ENCODE assay signal across 8 cellular contexts in genomic region chr11:64358907-64359711, GRCh38. TPM values are rescaled to one million over a fixed set of nuclear protein-coding genes. Genes with fewer than 3 reads are reported as not detected.
A peak's percentile ranks its signal among the peaks of the same experiment; 100 is the strongest.
DNase-seq lines count a peak whose midpoint lies in the region; ATAC-seq and TF ChIP-seq lines count a peak whose summit lies in the region.

TSS of gene RPS6KA4 (plus strand) at chr11:64359162. CDS start at chr11:64359236, 74 bp downstream.

- peak within 1 kb of the TSS; percentile 89 for H2BK5ac ChIP-seq in trophoblast cell (ENCODE audit: low read depth, low read length, poor library complexity)

- in situ Hi-C loops in SK-MEL-5 (cut with HindIII; ENCODE audit: low pct_unique_long_range_greater_than_20kb, low sequenced_read_pairs), result no loop called here

- WGBS in trophoblast cell (ENCODE audit: extremely low coverage, insufficient coverage, insufficient read length), result no CpG with 5 or more reads among the region's 70 CpGs

- peak; percentile 58 for ATAC-seq in HG03342 (IDR thresholded peaks at IDR 0.05; ENCODE audit: unreplicated experiment)

- H3K4me1 ChIP-seq in right atrium auricular region, result peaks cover 0 to 57% of the 10 kb centered on the region in 2 donors
- H3K4me1 ChIP-seq in trophoblast cell (ENCODE audit: control insufficient read depth in 1 of 2, insufficient read depth in 2 of 2, low read length in 2 of 2), result peaks cover 37 to 41% of the 10 kb centered on the region in 2 experiments

- peak within 1 kb of the TSS; percentile 89 for H3K18ac ChIP-seq in trophoblast cell (ENCODE audit: low read length)

- H3K4ac ChIP-seq in trophoblast cell (ENCODE audit: low read depth, low read length), result peak within 1 kb of the TSS; percentile 96

- peak within 1 kb of the TSS; percentile 92 for H4K8ac ChIP-seq in trophoblast cell (ENCODE audit: low read depth, low read length)

- peak within 1 kb of the TSS; percentile 90 for H4K12ac ChIP-seq in trophoblast cell (ENCODE audit: low read depth, low read length)

- H2BK12ac ChIP-seq in trophoblast cell (ENCODE audit: low read length), result peak within 1 kb of the TSS; percentile 31

- H3K14ac ChIP-seq in trophoblast cell (ENCODE audit: low read length), result peak within 1 kb of the TSS; percentile 99

- DNase-seq in NOMO-1 (lab: John Stamatoyannopoulos, UW; ENCODE audit: unreplicated experiment in 2 of 2) (peak; percentile 34 to 54), NOMO-1 treated with dmso at 0.1 percent for 144 hours (lab: John Stamatoyannopoulos, UW; ENCODE audit: unreplicated experiment) (no peak), SK-MEL-5 (ENCODE audit: low read depth, low spot score) (peak; percentile 59), astrocyte of the hippocampus (ENCODE audit: low read depth, low spot score) (peak; percentile 90), right atrium auricular region (ENCODE audit: low spot score) (no peak), trophoblast cell (peak; percentile 88 to 91), NCI-H187 (lab: John Stamatoyannopoulos, UW) (no peak)

- no peak within 1 kb of the TSS for H3K23ac ChIP-seq in trophoblast cell (ENCODE audit: low read length)

- H3K9ac ChIP-seq in trophoblast cell (ENCODE audit: low read length), result peak within 1 kb of the TSS; percentile 96

- no peaks in the 10 kb centered on the region for H3K27me3 ChIP-seq in right atrium auricular region
- no peaks in the 10 kb centered on the region for H3K27me3 ChIP-seq in trophoblast cell (ENCODE audit: insufficient read depth, low read length)

- peak within 1 kb of the TSS; percentile 98 for H4K91ac ChIP-seq in trophoblast cell (ENCODE audit: low read depth, low read length)

- peaks cover 11% of the 10 kb centered on the region for H3K79me2 ChIP-seq in trophoblast cell (ENCODE audit: control insufficient read depth, insufficient read depth, low read length, poor library complexity)

- H3K9me3 ChIP-seq in right atrium auricular region (no peaks in the 10 kb centered on the region), trophoblast cell (ENCODE audit: insufficient read depth, low read depth, low read length) (peaks cover 3% of the 10 kb centered on the region)

- peak within 1 kb of the TSS; percentile 89 for H2AFZ ChIP-seq in trophoblast cell (ENCODE audit: insufficient read depth, low read length, poor library complexity)

- H3K4me3 ChIP-seq in right atrium auricular region (peak within 1 kb of the TSS; percentile 71 to 75), trophoblast cell (ENCODE audit: low read depth, low read length) (peak within 1 kb of the TSS; percentile 93)

- H3K36me3 ChIP-seq in right atrium auricular region, result peaks cover 24% of the 10 kb centered on the region
- peaks cover 27 to 33% of the 10 kb centered on the region in 2 experiments for H3K36me3 ChIP-seq in trophoblast cell (ENCODE audit: control insufficient read depth in 1 of 2, insufficient read depth in 2 of 2, low read length in 2 of 2)

- TF ChIP-seq CTCF in right atrium auricular region (IDR thresholded peaks at IDR 0.05), result no peak

- H3K27ac ChIP-seq in right atrium auricular region (peak within 1 kb of the TSS; percentile 88 to 95), trophoblast cell (ENCODE audit: low read depth, low read length) (peak within 1 kb of the TSS; percentile 82)

- peak within 1 kb of the TSS; percentile 87 for H2BK120ac ChIP-seq in trophoblast cell (ENCODE audit: insufficient read depth, low read length, poor library complexity)

- H3K4me2 ChIP-seq in trophoblast cell (ENCODE audit: low read length), result peak within 1 kb of the TSS; percentile 90

- peaks cover 29% of the 10 kb centered on the region for H3K79me1 ChIP-seq in trophoblast cell (ENCODE audit: low read length)

- H2AK5ac ChIP-seq in trophoblast cell (ENCODE audit: low read length), result peak within 1 kb of the TSS; percentile 96

RNA-seq across cellular contexts. Expression of gene RPS6KA4, which starts in this region (rescaled TPM):
- total RNA-seq in SK-MEL-5 (2014; rRNA removed; shearing (Covaris generic)), result 40.3 and 42.0 TPM in 2 replicates
- 47.1 and 65.6 TPM in 2 replicates for polyA plus RNA-seq in SK-MEL-5 (2015; cell fraction: cytosol; rRNA removed)
- polyA plus RNA-seq in SK-MEL-5 (2015; cell fraction: nucleus; rRNA removed), result 73.6 and 90.3 TPM in 2 replicates
- 10 to 100 TPM; 11.4 to 22.2 TPM for total RNA-seq in right atrium auricular region
- polyA plus RNA-seq in trophoblast cell (2013), result 23.3 and 25.4 TPM in 2 replicates

Comparison
In these comparisons a context has a peak if more than half of its experiments do, and no peak if none do; other contexts are left out.
1. DNase-seq: peak in NOMO-1 (2 of 2), SK-MEL-5 (single experiment), astrocyte of the hippocampus (single experiment) and trophoblast cell (2 of 2); none in NOMO-1 treated with dmso at 0.1 percent for 144 hours (single experiment), right atrium auricular region (single experiment) and NCI-H187 (0 of 2).